Comparison of ENCODE assay signal across 16 cellular contexts in genomic region chr11:122141757-122142156, GRCh38. TPM values are rescaled to one million over a fixed set of nuclear protein-coding genes. Genes with fewer than 3 reads are reported as not detected.
DNase-seq lines count a peak whose midpoint lies in the region; ATAC-seq and TF ChIP-seq lines count a peak whose summit lies in the region.
"Had no signal": no experiment of that assay in that cellular context is flagged by ENCODE, and none has a peak within 500 bp of the region (broad histone marks: within the 10 kb centered on the region; RNA-seq: fewer than 3 reads in every experiment).

No MANE protein-coding gene starts in this region.

- no peaks in the 10 kb centered on the region for H3K4me1 Mint-ChIP-seq in activated T-cell treated with anti-CD3 and anti-CD28 coated beads, Interleukin-2, amount 50 U/mL, for 24 hours (ENCODE audit: low read depth)
- H3K4me1 Mint-ChIP-seq: activated CD4-positive, alpha-beta memory T cell treated with anti-CD3 and anti-CD28 coated beads, Interleukin-2, amount 10 ng/mL, durations not matched to agents 7 days and 5 days; stimulated activated memory B cell treated with anti-CD40 and anti-IgM and Interleukin-4, amounts not matched to agents 10 μg/mL and 1 μg/mL and 100 μg/mL, for 72 hours had no signal

- H3K4me1 ChIP-seq in HCT116 (ENCODE audit: control insufficient read depth in 1 of 2, insufficient read depth in 2 of 2, low read length in 2 of 2): peaks cover 81 to 100% of the 10 kb centered on the region in 2 experiments
- H3K4me1 ChIP-seq in osteoblast (ENCODE audit: insufficient read depth, low read length): peaks cover 93% of the 10 kb centered on the region

- TF ChIP-seq POLR2A in HCT116 (IDR thresholded peaks at IDR 0.05; ENCODE audit: borderline replicate concordance, extremely low read depth, insufficient read depth, insufficient read length): no peak

- H3K36me3 ChIP-seq in HCT116 (ENCODE audit: control insufficient read depth in 1 of 2, insufficient read depth in 2 of 2, low read length in 2 of 2): peaks cover 0 to 25% of the 10 kb centered on the region in 2 experiments; a peak in 2 of 4 replicates
- peaks cover 47% of the 10 kb centered on the region for H3K36me3 ChIP-seq in osteoblast (ENCODE audit: insufficient read depth, low read length)
- H3K36me3 ChIP-seq: lower lobe of right lung had no signal

- no peaks in the 10 kb centered on the region for H3K9me2 ChIP-seq in HCT116 (ENCODE audit: insufficient read depth)
- H3K9me2 ChIP-seq: SK-N-SH had no signal

- peak overlapping the region; percentile 61 for H3K9ac ChIP-seq in HCT116 (ENCODE audit: low read length)

- H3K9me3 Mint-ChIP-seq in activated T-cell treated with anti-CD3 and anti-CD28 coated beads, Interleukin-2, amount 50 U/mL, for 24 hours: no peaks in the 10 kb centered on the region
- H3K9me3 Mint-ChIP-seq: activated CD4-positive, alpha-beta memory T cell treated with anti-CD3 and anti-CD28 coated beads, Interleukin-2, amount 10 ng/mL, durations not matched to agents 7 days and 5 days; activated T-helper 1 cell treated with anti-CD3 and anti-CD28 coated beads, Interleukin-12 subunit alpha, Interleukin-12 subunit beta, Interleukin-2, Interleukin-4 antibody, amounts not matched to agents 30 ng/mL and 10 ng/mL and 1 ng/mL, durations not matched to agents 14 hours and 24 hours and 36 hours; stimulated activated memory B cell treated with anti-CD40 and anti-IgM and Interleukin-4, amounts not matched to agents 10 μg/mL and 1 μg/mL and 100 μg/mL, for 72 hours had no signal

- H3K79me2 ChIP-seq in HCT116 (ENCODE audit: insufficient read depth, low read length) (peaks cover 100% of the 10 kb centered on the region), osteoblast (ENCODE audit: insufficient read depth, low read length) (peaks cover 79% of the 10 kb centered on the region)

- H3K4me3 ChIP-seq in HCT116 (replicated peaks in 1 of 2; ENCODE audit: low read depth in 1 of 2, low read length in 2 of 2): no peak overlapping the region
- H3K4me3 ChIP-seq in dorsolateral prefrontal cortex: peak overlapping the region in 30 of 59 donors; percentile 3 to 49 (median 18)
- H3K4me3 ChIP-seq in osteoblast (ENCODE audit: insufficient read depth, low read length): no peak overlapping the region
- H3K4me3 ChIP-seq: coronary artery, lower lobe of right lung had no signal

- H3K27me3 ChIP-seq in HCT116 (ENCODE audit: insufficient read depth, low read length): no peaks in the 10 kb centered on the region
- H3K27me3 ChIP-seq in dorsolateral prefrontal cortex: no peaks in the 10 kb centered on the region
- H3K27me3 ChIP-seq in osteoblast (ENCODE audit: insufficient read depth, low read length): no peaks in the 10 kb centered on the region

- no peak overlapping the region for H3K27ac Mint-ChIP-seq in activated T-cell treated with anti-CD3 and anti-CD28 coated beads, Interleukin-2, amount 50 U/mL, for 24 hours
- H3K27ac Mint-ChIP-seq: activated CD4-positive, alpha-beta memory T cell treated with anti-CD3 and anti-CD28 coated beads, Interleukin-2, amount 10 ng/mL, durations not matched to agents 7 days and 5 days; activated T-helper 1 cell treated with anti-CD3 and anti-CD28 coated beads, Interleukin-12 subunit alpha, Interleukin-12 subunit beta, Interleukin-2, Interleukin-4 antibody, amounts not matched to agents 30 ng/mL and 10 ng/mL and 1 ng/mL, durations not matched to agents 14 hours and 24 hours and 36 hours; stimulated activated memory B cell treated with anti-CD40 and anti-IgM and Interleukin-4, amounts not matched to agents 10 μg/mL and 1 μg/mL and 100 μg/mL, for 72 hours had no signal

- TF ChIP-seq CTCF in HCT116 (IDR thresholded peaks at IDR 0.05 in 2 of 3, conservative IDR thresholded peaks at IDR 0.05 in 1 of 3; ENCODE audit: borderline replicate concordance in 1 of 3, insufficient read depth in 1 of 3, low read depth in 2 of 3, low read length in 2 of 3) (no peak), dorsolateral prefrontal cortex (IDR thresholded peaks at IDR 0.05 in 54 of 56, conservative IDR thresholded peaks at IDR 0.05 in 2 of 56; ENCODE audit: low read depth in 1 of 56, partially characterized antibody in 56 of 56) (peak in 2 of 56 donors; percentile 7 to 11), osteoblast (IDR thresholded peaks at IDR 0.05; ENCODE audit: extremely low read depth, low read depth, low read length) (no peak)

- H3K9me3 ChIP-seq in HCT116 (ENCODE audit: control insufficient read depth in 1 of 2, insufficient read depth in 1 of 2, low read depth in 1 of 2, low read length in 2 of 2): no peaks in the 10 kb centered on the region
- H3K9me3 ChIP-seq in osteoblast (ENCODE audit: low read depth, low read length): no peaks in the 10 kb centered on the region
- H3K9me3 ChIP-seq: lower lobe of right lung, SK-N-SH had no signal

- DNase-seq in HCT116 (ENCODE audit: low read depth, low spot score): no peak
- DNase-seq in NCI-H345 (lab: John Stamatoyannopoulos, UW): peak; percentile 89
- DNase-seq in dorsolateral prefrontal cortex: no peak
- DNase-seq in osteoblast (ENCODE audit: insufficient read length, low spot score, missing footprints): no peak
- DNase-seq in activated T-cell treated with anti-CD3 and anti-CD28 coated beads, Interleukin-2, amount 50 U/mL, for 24 hours: no peak
- DNase-seq: activated CD4-positive, alpha-beta memory T cell treated with anti-CD3 and anti-CD28 coated beads, Interleukin-2, amount 10 ng/mL, durations not matched to agents 7 days and 5 days; lower lobe of right lung; NCI-H2107; SK-N-SH had no signal

- H3K36me3 Mint-ChIP-seq in activated T-cell treated with anti-CD3 and anti-CD28 coated beads, Interleukin-2, amount 50 U/mL, for 24 hours (ENCODE audit: low read depth): no peaks in the 10 kb centered on the region
- H3K36me3 Mint-ChIP-seq: stimulated activated memory B cell treated with anti-CD40 and anti-IgM and Interleukin-4, amounts not matched to agents 10 μg/mL and 1 μg/mL and 100 μg/mL, for 72 hours had no signal

- peaks cover 8% of the 10 kb centered on the region for H3K27me3 Mint-ChIP-seq in activated T-cell treated with anti-CD3 and anti-CD28 coated beads, Interleukin-2, amount 50 U/mL, for 24 hours
- H3K27me3 Mint-ChIP-seq: activated CD4-positive, alpha-beta memory T cell treated with anti-CD3 and anti-CD28 coated beads, Interleukin-2, amount 10 ng/mL, durations not matched to agents 7 days and 5 days had no signal

- POLR2A ChIA-PET in HCT116 (lab: Charles Lee): no interaction called here

- ATAC-seq in HCT116: no peak
- no peak for ATAC-seq in GM18873 (IDR thresholded peaks at IDR 0.05; ENCODE audit: low FRiP score, unreplicated experiment)
- ATAC-seq in GM18870 (IDR thresholded peaks at IDR 0.05; ENCODE audit: unreplicated experiment): no peak
- ATAC-seq in GM21528 (IDR thresholded peaks at IDR 0.05; ENCODE audit: low FRiP score, unreplicated experiment): no peak
- ATAC-seq: lower lobe of right lung; stimulated activated memory B cell treated with anti-CD40 and anti-IgM and Interleukin-4, amounts not matched to agents 10 μg/mL and 1 μg/mL and 100 μg/mL, for 72 hours had no signal

- peak overlapping the region; percentile 95 for H3K27ac ChIP-seq in HCT116 (ENCODE audit: low read depth, low read length)
- peak overlapping the region; percentile 19 to 96 (median 84) for H3K27ac ChIP-seq in dorsolateral prefrontal cortex
- H3K27ac ChIP-seq in osteoblast (ENCODE audit: low read depth, low read length): peak overlapping the region; percentile 53
- H3K27ac ChIP-seq: coronary artery, lower lobe of right lung had no signal

- no peaks in the 10 kb centered on the region for H4K20me1 ChIP-seq in HCT116 (ENCODE audit: insufficient read depth)
- peaks cover 2% of the 10 kb centered on the region for H4K20me1 ChIP-seq in osteoblast (ENCODE audit: insufficient read depth, low read length)

- no TSS peak for BruUV-seq in HCT116 (replicated peaks; lab: Mats Ljungman, UMichigan)

- TF ChIP-seq RAD21 in HCT116 (IDR thresholded peaks at IDR 0.05; ENCODE audit: low read depth): no peak

- RAD21 ChIA-PET in HCT116 (lab: Charles Lee; ENCODE audit: low non-redundant PET in 1 of 2, low total read pairs in 2 of 2, uncharacterized antibody in 2 of 2, unreplicated experiment in 2 of 2): no interaction called here

- CTCF ChIA-PET in HCT116 (lab: Charles Lee): no interaction called here

- H3K4me2 ChIP-seq in HCT116 (ENCODE audit: low read length) (peak overlapping the region; percentile 61), osteoblast (ENCODE audit: insufficient read depth, low read length) (peak overlapping the region; percentile 41)
- H3K4me2 ChIP-seq: SK-N-SH had no signal

- intact Hi-C loops in HCT116 (cut with micrococcal nuclease) (no loop called here), dorsolateral prefrontal cortex (cut with DNase I) (no loop called here)

- H3K4me3 Mint-ChIP-seq in activated T-cell treated with anti-CD3 and anti-CD28 coated beads, Interleukin-2, amount 50 U/mL, for 24 hours: no peak overlapping the region
- H3K4me3 Mint-ChIP-seq: activated CD4-positive, alpha-beta memory T cell treated with anti-CD3 and anti-CD28 coated beads, Interleukin-2, amount 10 ng/mL, durations not matched to agents 7 days and 5 days; activated T-helper 1 cell treated with anti-CD3 and anti-CD28 coated beads, Interleukin-12 subunit alpha, Interleukin-12 subunit beta, Interleukin-2, Interleukin-4 antibody, amounts not matched to agents 30 ng/mL and 10 ng/mL and 1 ng/mL, durations not matched to agents 14 hours and 24 hours and 36 hours; stimulated activated memory B cell treated with anti-CD40 and anti-IgM and Interleukin-4, amounts not matched to agents 10 μg/mL and 1 μg/mL and 100 μg/mL, for 72 hours had no signal

- H2AFZ ChIP-seq in HCT116 (ENCODE audit: low read depth, low read length, poor library complexity, severe bottlenecking) (no peak overlapping the region), osteoblast (ENCODE audit: low read length) (no peak overlapping the region)

TF ChIP-seq in HCT116, 20 proteins besides CTCF, POLR2A, EP300 and RAD21 (continues in another document):
- TF ChIP-seq EZH2phosphoT487 (IDR thresholded peaks at IDR 0.05; ENCODE audit: borderline replicate concordance) (no peak), CEBPB (IDR thresholded peaks at IDR 0.05; ENCODE audit: low read depth) (no peak), CBX3 (IDR thresholded peaks at IDR 0.05; ENCODE audit: low read depth) (no peak), SRF (IDR thresholded peaks at IDR 0.05; ENCODE audit: low read depth) (no peak), TCF7L2 (IDR thresholded peaks at IDR 0.05; ENCODE audit: borderline replicate concordance, extremely low read depth, insufficient read depth, insufficient read length) (no peak), YY1 (IDR thresholded peaks at IDR 0.05; ENCODE audit: extremely low read depth, insufficient replicate concordance, low read depth, low read length) (no peak), SIN3A (IDR thresholded peaks at IDR 0.05; ENCODE audit: low read depth) (0 out of 2 replicates have a peak, but pooled peaks have one; percentile 21)

RNA-seq across cellular contexts. Expression of gene BLID, which starts 25.7 kb away (rescaled TPM):
- 8.9 TPM for total RNA-seq in HCT116 (2021; ENCODE audit: unreplicated experiment)
- 0.34 and 0.35 TPM in 2 replicates for polyA plus RNA-seq in HCT116 (2012)
- 10 to 100 TPM in 2 of 120 experiments, 1 to 10 TPM in 117, under 1 TPM in 1; 0.85 to 16.2 (median 3.6) TPM for total RNA-seq in dorsolateral prefrontal cortex
- total RNA-seq in osteoblast: 18.1 and 20.0 TPM in 2 replicates
- total RNA-seq: activated CD4-positive, alpha-beta memory T cell treated with anti-CD3 and anti-CD28 coated beads, Interleukin-2, amount 10 ng/mL, durations not matched to agents 7 days and 5 days; activated T-helper 1 cell treated with anti-CD3 and anti-CD28 coated beads, Interleukin-12 subunit alpha, Interleukin-12 subunit beta, Interleukin-2, Interleukin-4 antibody, amounts not matched to agents 30 ng/mL and 10 ng/mL and 1 ng/mL, durations not matched to agents 14 hours and 24 hours and 36 hours had no signal
- polyA plus RNA-seq: adipose tissue, SK-N-SH had no signal

Comparison
In these comparisons a context has a peak if more than half of its experiments do, and no peak if none do; other contexts are left out.
1. H3K4me3 ChIP-seq: peak in dorsolateral prefrontal cortex (30 of 59); none in HCT116 (0 of 2) and osteoblast (single experiment).
2. Peak in every context shown above with its lines, with median percentiles within 50 percentile points of each other: H3K27ac ChIP-seq.